9 cellular contexts compared by ENCODE assay signal in the genomic region with DNA sequence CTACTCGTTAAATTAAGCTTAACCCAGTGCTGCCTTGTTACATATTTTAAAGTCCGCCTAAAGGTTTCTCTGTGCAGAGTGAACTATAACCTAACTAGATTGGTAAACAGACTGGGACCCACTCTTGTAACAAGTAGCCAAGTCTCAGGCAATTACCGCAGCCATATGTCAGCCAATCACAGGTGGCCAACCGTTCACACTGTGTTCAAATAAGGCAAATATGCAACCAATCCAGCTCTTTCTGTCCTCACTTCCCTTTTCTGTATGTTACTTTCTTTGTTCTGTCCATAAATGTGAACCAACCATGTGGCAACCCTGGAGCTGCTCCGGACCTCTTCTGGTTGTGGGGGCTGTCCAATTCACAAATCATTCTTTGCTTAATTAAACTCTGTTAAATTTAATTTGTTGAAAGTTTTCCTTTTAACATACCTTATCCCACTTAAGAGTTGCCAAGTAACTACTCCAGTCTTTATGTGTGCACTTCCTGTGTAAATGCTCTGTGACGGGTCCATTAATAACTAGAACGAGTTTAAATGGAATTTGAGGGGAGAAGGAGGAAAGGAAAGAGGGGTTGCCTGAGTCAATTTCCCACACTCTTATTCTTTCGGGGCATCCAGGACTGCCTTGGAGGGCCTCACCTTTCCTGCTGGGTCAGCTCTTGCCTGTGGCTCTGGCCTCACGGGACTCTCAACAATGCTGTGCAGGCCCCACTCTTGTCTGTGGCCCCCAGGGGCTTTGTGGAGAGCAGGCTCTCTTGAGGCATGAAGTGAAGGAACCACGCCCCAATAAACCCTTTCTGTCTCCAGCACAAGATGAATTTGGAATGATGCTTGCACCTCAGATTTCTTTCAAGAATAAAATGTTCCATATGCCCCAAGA. TPM values are rescaled to one million over a fixed set of nuclear protein-coding genes. Genes with fewer than 3 reads are reported as not detected.
A peak's percentile ranks its signal among the peaks of the same experiment; 100 is the strongest.
DNase-seq lines count a peak whose midpoint lies in the region; ATAC-seq, FAIRE-seq and TF ChIP-seq lines count a peak whose summit lies in the region.
"Had no signal": no experiment of that assay in that cellular context is flagged by ENCODE, and none has a peak within 500 bp of the region (broad histone marks: within the 10 kb centered on the region; RNA-seq: fewer than 3 reads in every experiment).

No MANE protein-coding gene starts in this region.

- no peak for DNase-seq in stimulated activated CD4-positive, alpha-beta T cell treated with anti-CD3 and anti-CD28 coated beads, Interleukin-2, amount 100 ng/mL, for 24 hours
- no peak for DNase-seq in HAP-1 (ENCODE audit: low spot score in 2 of 2)
- no peak for DNase-seq in natural killer cell treated with Interleukin-12 subunit alpha and Interleukin-12 subunit beta and Interleukin-15 and Interleukin-18, amount 100 ng/mL, for 72 hours (ENCODE audit: low spot score)
- DNase-seq in small intestine = no peak
- DNase-seq: left cardiac atrium had no signal

- no peaks in the 10 kb centered on the region for H3K4me1 Mint-ChIP-seq in natural killer cell treated with Interleukin-12 subunit alpha and Interleukin-12 subunit beta and Interleukin-15 and Interleukin-18, amount 100 ng/mL, for 72 hours (ENCODE audit: low read depth in 2 of 2)

- H3K27me3 ChIP-seq in HAP-1 (ENCODE audit: low read depth) = no peaks in the 10 kb centered on the region
- no peaks in the 10 kb centered on the region for H3K27me3 ChIP-seq in small intestine (ENCODE audit: control insufficient read depth in 2 of 2, insufficient read depth in 2 of 2, low read length in 2 of 2)

- 76 to 88% (median 85%) methylated on average over 10 of the region's 10 CpGs for WGBS in small intestine, 3 donors

- FAIRE-seq in islet of Langerhans (lab: Jason Lieb, UNC) (peak; percentile 30), small intestine (lab: Jason Lieb, UNC) (no peak)

- H3K9me3 ChIP-seq in HAP-1 (no peaks in the 10 kb centered on the region), small intestine (ENCODE audit: control insufficient read depth, low read depth) (no peaks in the 10 kb centered on the region)

- 0 out of 2 replicates have a peak, but pooled peaks cover 6% of the 10 kb centered on the region for H3K4me1 ChIP-seq in HAP-1
- no peaks in the 10 kb centered on the region for H3K4me1 ChIP-seq in small intestine (ENCODE audit: control insufficient read depth in 2 of 2, insufficient read depth in 1 of 2, low read depth in 1 of 2, low read length in 1 of 2)

- ATAC-seq in GM21619 (IDR thresholded peaks at IDR 0.05; ENCODE audit: unreplicated experiment) = peak; percentile 78
- peak; percentile 43 for ATAC-seq in HG03575 (IDR thresholded peaks at IDR 0.05; ENCODE audit: extremely low read depth, insufficient number of reproducible peaks, low FRiP score, unreplicated experiment)
- no peak for ATAC-seq in natural killer cell treated with Interleukin-12 subunit alpha and Interleukin-12 subunit beta and Interleukin-15 and Interleukin-18, amount 100 ng/mL, for 72 hours

- H3K4me3 Mint-ChIP-seq in natural killer cell treated with Interleukin-12 subunit alpha and Interleukin-12 subunit beta and Interleukin-15 and Interleukin-18, amount 100 ng/mL, for 72 hours = no peak overlapping the region

- H3K4me3 ChIP-seq in HAP-1 (no peak overlapping the region), small intestine (ENCODE audit: low read depth in 1 of 2, low read length in 2 of 2) (no peak overlapping the region)

- no peaks in the 10 kb centered on the region for H3K36me3 ChIP-seq in HAP-1 (replicated peaks)
- no peaks in the 10 kb centered on the region for H3K36me3 ChIP-seq in small intestine (ENCODE audit: control insufficient read depth in 2 of 2, insufficient read depth in 2 of 2, low read length in 2 of 2)

- H3K27ac ChIP-seq in small intestine (ENCODE audit: low read depth in 1 of 2, low read length in 1 of 2) = no peak overlapping the region

- no peaks in the 10 kb centered on the region for H3K36me3 Mint-ChIP-seq in natural killer cell treated with Interleukin-12 subunit alpha and Interleukin-12 subunit beta and Interleukin-15 and Interleukin-18, amount 100 ng/mL, for 72 hours

- H3K27me3 Mint-ChIP-seq in natural killer cell treated with Interleukin-12 subunit alpha and Interleukin-12 subunit beta and Interleukin-15 and Interleukin-18, amount 100 ng/mL, for 72 hours = no peaks in the 10 kb centered on the region

- peak; percentile 25 for TF ChIP-seq POLR2A in GM15510 (IDR thresholded peaks at IDR 0.05; ENCODE audit: borderline replicate concordance, extremely low read depth, insufficient read length)

- no peaks in the 10 kb centered on the region for H3K9me3 Mint-ChIP-seq in natural killer cell treated with Interleukin-12 subunit alpha and Interleukin-12 subunit beta and Interleukin-15 and Interleukin-18, amount 100 ng/mL, for 72 hours

- H3K27ac Mint-ChIP-seq in natural killer cell treated with Interleukin-12 subunit alpha and Interleukin-12 subunit beta and Interleukin-15 and Interleukin-18, amount 100 ng/mL, for 72 hours = no peak overlapping the region

- in situ Hi-C loops in HAP-1 (cut with MboI; ENCODE audit: low sequenced_read_pairs) = no loop called here

RNA-seq across cellular contexts. Expression of a gene that starts 6.6 kb away (rescaled TPM):
- total RNA-seq in natural killer cell treated with Interleukin-12 subunit alpha and Interleukin-12 subunit beta and Interleukin-15 and Interleukin-18, amount 100 ng/mL, for 72 hours = 1,000 to 10,000 TPM; 1,675 to 1,724 TPM
- 1,000 to 10,000 TPM; 1,824 to 4,790 (median 3,591) TPM for polyA plus RNA-seq in small intestine

Comparison
In these comparisons a context has a peak if more than half of its experiments do, and no peak if none do; other contexts are left out.
1. ATAC-seq: peak in GM21619 (single experiment) and HG03575 (single experiment); none in natural killer cell treated with Interleukin-12 subunit alpha and Interleukin-12 subunit beta and Interleukin-15 and Interleukin-18, amount 100 ng/mL, for 72 hours (0 of 2).